Comparison of ENCODE assay signal across 11 cellular contexts in genomic region chr18:46672062-46672970, GRCh38. TPM values are rescaled to one million over a fixed set of nuclear protein-coding genes. Genes with fewer than 3 reads are reported as not detected.
DNase-seq lines count a peak whose midpoint lies in the region; ATAC-seq and TF ChIP-seq lines count a peak whose summit lies in the region.
"Had no signal": no experiment of that assay in that cellular context is flagged by ENCODE, and none has a peak within 500 bp of the region (broad histone marks: within the 10 kb centered on the region; RNA-seq: fewer than 3 reads in every experiment).

No MANE protein-coding gene starts in this region.

- no peaks in the 10 kb centered on the region for H4K20me1 ChIP-seq in smooth muscle cell (ENCODE audit: low read depth)

- H3K27ac ChIP-seq in smooth muscle cell (ENCODE audit: low read depth) (peak overlapping the region; percentile 90), SJCRH30 (no peak overlapping the region), right cardiac atrium (ENCODE audit: low read length) (no peak overlapping the region)

- H2AFZ ChIP-seq in smooth muscle cell (ENCODE audit: low read depth), result peak overlapping the region; percentile 70

- no peaks in the 10 kb centered on the region for H3K36me3 ChIP-seq in smooth muscle cell (ENCODE audit: low read depth)
- H3K36me3 ChIP-seq in SJCRH30, result no peaks in the 10 kb centered on the region

- H3K79me2 ChIP-seq in smooth muscle cell (ENCODE audit: low read depth), result no peaks in the 10 kb centered on the region

- DNase-seq in activated naive CD4-positive, alpha-beta T cell treated with anti-CD3 and anti-CD28 coated beads, Interleukin-2, amount 50 U/mL, for 72 hours (ENCODE audit: low spot score in 2 of 2), result no peak
- DNase-seq in activated naive CD4-positive, alpha-beta T cell treated with anti-CD3 and anti-CD28 coated beads, Interleukin-2, amount 50 U/mL, for 16 hours, result no peak
- DNase-seq in M059J (ENCODE audit: low read depth) (peak; percentile 88), astrocyte of the hippocampus (ENCODE audit: low read depth, low spot score) (peak; percentile 37), smooth muscle cell (lab: John Stamatoyannopoulos, UW; ENCODE audit: unreplicated experiment) (no peak), SJCRH30 (no peak), right cardiac atrium (no peak)
- DNase-seq: activated CD4-positive, alpha-beta T cell treated with anti-CD3 and anti-CD28 coated beads, Interleukin-2, amount 50 U/mL, for 1 hour; GF-D8 had no signal

- no peak overlapping the region for H3K4me3 ChIP-seq in smooth muscle cell
- no peak overlapping the region for H3K4me3 ChIP-seq in SJCRH30
- H3K4me3 ChIP-seq in right cardiac atrium (ENCODE audit: low read length), result no peak overlapping the region

- intact Hi-C loops in right cardiac atrium (cut with DNase I), result no loop called here

- H3K27ac Mint-ChIP-seq in activated naive CD4-positive, alpha-beta T cell treated with anti-CD3 and anti-CD28 coated beads, Interleukin-2, amount 50 U/mL, for 72 hours, result peak overlapping the region; percentile 22 to 57

- WGBS in smooth muscle cell (ENCODE audit: low lambda C conversion rate), result 69% methylated on average over 6 of the region's 6 CpGs
- WGBS in right cardiac atrium, result 78% methylated on average over 6 of the region's 6 CpGs

- peaks cover 0 to 8% of the 10 kb centered on the region in 2 donors for H3K36me3 Mint-ChIP-seq in activated naive CD4-positive, alpha-beta T cell treated with anti-CD3 and anti-CD28 coated beads, Interleukin-2, amount 50 U/mL, for 72 hours

- peak overlapping the region; percentile 77 for H3K4me2 ChIP-seq in smooth muscle cell

- no peaks in the 10 kb centered on the region for H3F3A ChIP-seq in smooth muscle cell (ENCODE audit: low read depth)

- H3K4me1 ChIP-seq in smooth muscle cell (ENCODE audit: low read depth) (peaks cover 11% of the 10 kb centered on the region), SJCRH30 (no peaks in the 10 kb centered on the region), right cardiac atrium (ENCODE audit: control insufficient read depth, insufficient read depth, low read length) (no peaks in the 10 kb centered on the region)

- H3K27me3 ChIP-seq in smooth muscle cell (ENCODE audit: low read depth), result no peaks in the 10 kb centered on the region
- no peaks in the 10 kb centered on the region for H3K27me3 ChIP-seq in SJCRH30
- H3K27me3 ChIP-seq in right cardiac atrium (ENCODE audit: control insufficient read depth, insufficient read depth), result no peaks in the 10 kb centered on the region

- peak overlapping the region; percentile 47 for H3K9ac ChIP-seq in smooth muscle cell (ENCODE audit: low read depth)

- TF ChIP-seq CTCF in smooth muscle cell (IDR thresholded peaks at IDR 0.05; ENCODE audit: borderline replicate concordance, insufficient read depth, poor library complexity, severe bottlenecking), result no peak

- ATAC-seq in activated naive CD4-positive, alpha-beta T cell treated with anti-CD3 and anti-CD28 coated beads, Interleukin-2, amount 50 U/mL, for 72 hours, result peak; percentile 84 to 91
- no peak for ATAC-seq in GM18907 (IDR thresholded peaks at IDR 0.05; ENCODE audit: unreplicated experiment)
- no peak for ATAC-seq in right cardiac atrium

- H3K9me3 ChIP-seq in smooth muscle cell (replicated peaks; ENCODE audit: low read depth) (no peaks in the 10 kb centered on the region), SJCRH30 (replicated peaks) (no peaks in the 10 kb centered on the region), right cardiac atrium (ENCODE audit: control insufficient read depth, low read length) (no peaks in the 10 kb centered on the region)

- no peaks in the 10 kb centered on the region for H3K9me3 Mint-ChIP-seq in activated naive CD4-positive, alpha-beta T cell treated with anti-CD3 and anti-CD28 coated beads, Interleukin-2, amount 50 U/mL, for 72 hours

RNA-seq across cellular contexts. Expression of gene LOXHD1, which starts 15.3 kb away (rescaled TPM):
- total RNA-seq in activated naive CD4-positive, alpha-beta T cell treated with anti-CD3 and anti-CD28 coated beads, Interleukin-2, amount 50 U/mL, for 72 hours, result under 1 TPM; 0.10 to 0.14 TPM
- not detected in 2 replicates for total RNA-seq in M059J (2014; rRNA removed; shearing (Covaris generic))
- total RNA-seq in smooth muscle cell (not detected in 2 replicates), right cardiac atrium (under 1 TPM; 0.15 to 0.54 (median 0.30) TPM)
- polyA plus RNA-seq in smooth muscle cell (not detected in 2 replicates), right cardiac atrium (0.34 TPM)
- not detected in 2 replicates for total RNA-seq in SJCRH30 (2014; rRNA removed; shearing (Covaris generic))
- polyA plus RNA-seq: BJ had no signal

Comparison
In these comparisons a context has a peak if more than half of its experiments do, and no peak if none do; other contexts are left out.
1. ATAC-seq: peak in activated naive CD4-positive, alpha-beta T cell treated with anti-CD3 and anti-CD28 coated beads, Interleukin-2, amount 50 U/mL, for 72 hours (2 of 2); none in GM18907 (single experiment) and right cardiac atrium (0 of 2).
2. DNase-seq: peak in M059J (single experiment) and astrocyte of the hippocampus (single experiment); none in activated naive CD4-positive, alpha-beta T cell treated with anti-CD3 and anti-CD28 coated beads, Interleukin-2, amount 50 U/mL, for 72 hours (0 of 2), activated naive CD4-positive, alpha-beta T cell treated with anti-CD3 and anti-CD28 coated beads, Interleukin-2, amount 50 U/mL, for 16 hours (single experiment), smooth muscle cell (single experiment), SJCRH30 (0 of 2) and right cardiac atrium (0 of 3).